In genomic region chr1:109368464-109368863, GRCh38 we compare ENCODE assay signal across 16 cellular contexts. TPM values are rescaled to one million over a fixed set of nuclear protein-coding genes. Genes with fewer than 3 reads are reported as not detected.
A peak's percentile ranks its signal among the peaks of the same experiment; 100 is the strongest.
DNase-seq lines count a peak whose midpoint lies in the region; ATAC-seq and TF ChIP-seq lines count a peak whose summit lies in the region.
"Had no signal": no experiment of that assay in that cellular context is flagged by ENCODE, and none has a peak within 500 bp of the region (broad histone marks: within the 10 kb centered on the region; RNA-seq: fewer than 3 reads in every experiment).

No MANE protein-coding gene starts in this region.

- TF ChIP-seq POLR2A in vagina (IDR thresholded peaks at IDR 0.05): no peak
- TF ChIP-seq POLR2A in suprapubic skin (IDR thresholded peaks at IDR 0.05): no peak

- no peak overlapping the region for H3K4me2 ChIP-seq in osteoblast (ENCODE audit: insufficient read depth, low read length)

- H3K9me3 ChIP-seq in heart right ventricle (no peaks in the 10 kb centered on the region), osteoblast (ENCODE audit: low read depth, low read length) (no peaks in the 10 kb centered on the region), vagina (no peaks in the 10 kb centered on the region), suprapubic skin (no peaks in the 10 kb centered on the region)
- H3K9me3 ChIP-seq: adrenal gland had no signal

- DNase-seq in heart right ventricle: no peak
- no peak for DNase-seq in Right ventricle myocardium superior
- DNase-seq in choroid plexus epithelial cell (ENCODE audit: low read depth): no peak
- no peak for DNase-seq in osteoblast (ENCODE audit: insufficient read length, low spot score, missing footprints)
- DNase-seq in vagina (ENCODE audit: extremely low spot score in 2 of 2): no peak
- DNase-seq in NK-92 treated with Interleukin-12 subunit alpha and Interleukin-12 subunit beta, amount 100 ng/mL, for 24 hours (lab: John Stamatoyannopoulos, UW): no peak
- no peak for DNase-seq in NOMO-1 treated with DMSO at 0.1 percent for 48 hours (lab: John Stamatoyannopoulos, UW; ENCODE audit: unreplicated experiment)
- DNase-seq in suprapubic skin (ENCODE audit: low spot score in 2 of 2): no peak
- DNase-seq: CD8-positive, alpha-beta T cell; EL; H9; NCI-H1930; NCI-H510A treated with DMSO at 0.1 percent for 48 hours had no signal

- TF ChIP-seq EP300 in suprapubic skin (IDR thresholded peaks at IDR 0.05): no peak

- no peak for ATAC-seq in heart right ventricle
- ATAC-seq in Right ventricle myocardium superior (ENCODE audit: poor library complexity): no peak
- ATAC-seq: CD8-positive, alpha-beta T cell had no signal

- H2AFZ ChIP-seq in osteoblast (ENCODE audit: low read length): no peak overlapping the region
- H2AFZ ChIP-seq: parathyroid adenoma had no signal

- H3K4me1 ChIP-seq in heart right ventricle (peaks cover 3 to 67% (median 46%) of the 10 kb centered on the region in 9 donors), osteoblast (ENCODE audit: insufficient read depth, low read length) (peaks cover 46% of the 10 kb centered on the region), vagina (peaks cover 14% of the 10 kb centered on the region), suprapubic skin (peaks cover 23% of the 10 kb centered on the region)

- 80 to 87% methylated on average over 1 of the region's 1 CpG for WGBS in heart right ventricle, 2 donors
- 77% methylated on average over 1 of the region's 1 CpG for WGBS in suprapubic skin

- intact Hi-C loops in heart right ventricle (cut with DNase I) (no loop called here), Right ventricle myocardium superior (cut with DNase I) (no loop called here), vagina (cut with DNase I) (no loop called here)

- H3K4me3 ChIP-seq in heart right ventricle (no peak overlapping the region), choroid plexus epithelial cell (ENCODE audit: low read depth, low read length) (no peak overlapping the region), osteoblast (ENCODE audit: insufficient read depth, low read length) (no peak overlapping the region), vagina (no peak overlapping the region), suprapubic skin (no peak overlapping the region)
- H3K4me3 ChIP-seq: adrenal gland had no signal

- H3K27me3 ChIP-seq in heart right ventricle (no peaks in the 10 kb centered on the region), osteoblast (ENCODE audit: insufficient read depth, low read length) (no peaks in the 10 kb centered on the region), vagina (no peaks in the 10 kb centered on the region), suprapubic skin (no peaks in the 10 kb centered on the region)
- H3K27me3 ChIP-seq: adrenal gland had no signal

- TF ChIP-seq CTCF in heart right ventricle (IDR thresholded peaks at IDR 0.05) (no peak), choroid plexus epithelial cell (conservative IDR thresholded peaks at IDR 0.05; ENCODE audit: low read depth, low read length) (peak; percentile 31), osteoblast (IDR thresholded peaks at IDR 0.05; ENCODE audit: extremely low read depth, low read depth, low read length) (peak; percentile 18), vagina (IDR thresholded peaks at IDR 0.05) (no peak), suprapubic skin (IDR thresholded peaks at IDR 0.05) (no peak)

- H3K27ac ChIP-seq in heart right ventricle (peak overlapping the region in 6 of 10 donors; percentile 11 to 84 (median 76)), osteoblast (ENCODE audit: low read depth, low read length) (peak overlapping the region; percentile 98), vagina (peak overlapping the region; percentile 69), suprapubic skin (no peak overlapping the region)
- H3K27ac ChIP-seq: adrenal gland, parathyroid adenoma, VCaP had no signal

- no peaks in the 10 kb centered on the region for H4K20me1 ChIP-seq in osteoblast (ENCODE audit: insufficient read depth, low read length)

- H3K36me3 ChIP-seq in heart right ventricle (peaks cover 0 to 50% (median 19%) of the 10 kb centered on the region in 9 donors), osteoblast (ENCODE audit: insufficient read depth, low read length) (peaks cover 17% of the 10 kb centered on the region), vagina (peaks cover 0 to 7% of the 10 kb centered on the region in 2 donors), suprapubic skin (peaks cover 8% of the 10 kb centered on the region)

- peaks cover 25% of the 10 kb centered on the region for H3K79me2 ChIP-seq in osteoblast (ENCODE audit: insufficient read depth, low read length)

RNA-seq across cellular contexts. Expression of gene SORT1, which starts 29.3 kb away (rescaled TPM):
- 100 to 1,000 TPM; 105 to 235 (median 132) TPM for total RNA-seq in heart right ventricle
- polyA plus RNA-seq in heart right ventricle: 10 to 100 TPM; 32.8 to 64.1 TPM
- 127 TPM for total RNA-seq in Right ventricle myocardium superior
- total RNA-seq in osteoblast: 45.1 and 48.5 TPM in 2 replicates
- total RNA-seq in vagina: 30.7 TPM
- 10 to 100 TPM; 27.8 to 52.7 (median 34.5) TPM for total RNA-seq in suprapubic skin

RNA-seq across cellular contexts. Expression of gene PSMA5, which starts 57.8 kb away (rescaled TPM):
- total RNA-seq in heart right ventricle (10 to 100 TPM; 51.2 to 65.6 (median 59.2) TPM), Right ventricle myocardium superior (56.8 TPM), osteoblast (41.5 and 45.6 TPM in 2 replicates), vagina (23.1 TPM), suprapubic skin (10 to 100 TPM; 26.2 to 36.2 (median 31.5) TPM)
- 10 to 100 TPM; 22.7 to 94.6 TPM for polyA plus RNA-seq in heart right ventricle

Comparison
In these comparisons a context has a peak if more than half of its experiments do, and no peak if none do; other contexts are left out.
1. CTCF ChIP-seq: peak in choroid plexus epithelial cell (single experiment) and osteoblast (single experiment); none in heart right ventricle (0 of 9), vagina (0 of 3) and suprapubic skin (0 of 2).